Comparison of ENCODE assay signal across 34 cellular contexts in genomic region chr4:182854466-182854865, GRCh38.
"Had no signal": no experiment of that assay in that cellular context is flagged by ENCODE, and none has a peak within 500 bp of the region (broad histone marks: within the 10 kb centered on the region; RNA-seq: fewer than 3 reads in every experiment).

No MANE protein-coding gene starts in this region.

- H3K4me1 ChIP-seq: ascending aorta, SJCRH30 had no signal

- H3K36me3 ChIP-seq: ascending aorta, cardiac muscle cell, SJCRH30, WERI-Rb-1 had no signal

- H3K9me3 ChIP-seq: SJCRH30 had no signal

- H3K9ac ChIP-seq: KMS-11 had no signal

- DNase-seq: activated CD4-positive, alpha-beta memory T cell treated with anti-CD3 and anti-CD28 coated beads, Interleukin-2, amount 10 ng/mL, durations not matched to agents 7 days and 5 days; activated CD4-positive, alpha-beta T cell treated with anti-CD3 and anti-CD28 coated beads for 1 hour; activated CD4-positive, alpha-beta T cell treated with anti-CD3 and anti-CD28 coated beads for 48 hours; activated CD4-positive, CD25-positive, alpha-beta regulatory T cell; activated CD8-positive, alpha-beta memory T cell treated with anti-CD3 and anti-CD28 coated beads for 24 hours; activated CD8-positive, alpha-beta memory T cell treated with anti-CD3 and anti-CD28 coated beads, Interleukin-2, amount 10 ng/mL, durations not matched to agents 7 days and 5 days; activated CD8-positive, alpha-beta memory T cell treated with anti-CD3 and anti-CD28 coated beads, Interleukin-2, amount 50 U/mL, for 48 hours; activated gamma-delta T cell; activated naive CD4-positive, alpha-beta T cell treated with Interleukin-2 at 50 U/mL for 16 hours; activated naive CD8-positive, alpha-beta T cell treated with anti-CD3 and anti-CD28 coated beads, Interleukin-2, amount 10 ng/mL, durations not matched to agents 7 days and 5 days; activated T-cell treated with anti-CD3 and anti-CD28 coated beads, Interleukin-2, amount 50 U/mL, for 48 hours; amygdala; MM.1S; MV-4-11; NCI-H1092; NCI-H1436 treated with DMSO at 0.1 percent for 48 hours; NCI-H1694 treated with DMSO at 0.1 percent for 48 hours; NCI-H2081; NCI-H2171 treated with DMSO at 0.1 percent for 48 hours; NCI-H2227 treated with DMSO at 0.1 percent for 48 hours; NCI-H446 treated with DMSO at 0.1 percent for 48 hours; NCI-H524; NCI-H69; NCI-H82; SHP77; T1000; WERI-Rb-1 had no signal

- FAIRE-seq: TTC549 had no signal

- H3K4me3 ChIP-seq: ascending aorta, cardiac muscle cell, SJCRH30, SK-N-MC had no signal

- ATAC-seq: activated CD8-positive, alpha-beta memory T cell treated with anti-CD3 and anti-CD28 coated beads, Interleukin-2, amount 10 ng/mL, durations not matched to agents 7 days and 5 days; Panc1 had no signal

- H3K27ac ChIP-seq: ascending aorta, cardiac muscle cell, KMS-11, SJCRH30, SK-N-MC, WERI-Rb-1 had no signal

- H3K27me3 ChIP-seq: ascending aorta, cardiac muscle cell, SJCRH30 had no signal

- H3K4me2 ChIP-seq: KMS-11 had no signal
